In the genomic region with DNA sequence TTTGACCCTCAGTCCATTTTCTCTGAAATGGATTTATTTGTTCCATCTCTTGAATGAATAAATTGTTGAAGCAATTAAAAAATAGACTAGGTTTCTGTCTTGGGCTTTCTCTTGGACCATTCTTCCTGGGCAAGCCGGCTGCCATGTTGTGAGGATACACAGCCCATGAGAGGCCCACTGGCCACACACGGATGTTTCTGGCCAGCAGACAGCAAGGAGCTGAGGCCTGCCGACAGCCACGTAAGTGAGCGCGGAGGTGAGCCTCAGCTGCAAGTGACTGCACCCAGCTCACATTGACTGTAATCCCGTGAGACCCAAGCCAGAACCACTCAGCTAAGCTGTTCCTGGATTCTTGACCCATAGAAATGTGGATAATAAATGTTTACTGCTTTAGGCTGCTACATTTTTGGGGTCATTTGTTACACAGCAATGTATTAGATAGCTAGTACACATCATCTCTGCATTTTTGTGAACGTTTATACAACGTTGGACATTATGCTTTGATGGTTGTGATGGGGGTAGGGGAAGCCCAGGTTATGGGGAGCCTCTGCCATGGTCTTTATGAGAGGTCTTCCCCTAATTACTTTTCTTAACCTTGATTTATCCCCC, we compare ENCODE assay signal across 17 cellular contexts. TPM values are rescaled to one million over a fixed set of nuclear protein-coding genes. Genes with fewer than 3 reads are reported as not detected.
A peak's percentile ranks its signal among the peaks of the same experiment; 100 is the strongest.
DNase-seq lines count a peak whose midpoint lies in the region; ATAC-seq and TF ChIP-seq lines count a peak whose summit lies in the region.
"Had no signal": no experiment of that assay in that cellular context is flagged by ENCODE, and none has a peak within 500 bp of the region (broad histone marks: within the 10 kb centered on the region; RNA-seq: fewer than 3 reads in every experiment).

No MANE protein-coding gene starts in this region.

- WGBS in neuronal stem cell (ENCODE audit: extremely low coverage in 2 of 2, insufficient read length in 2 of 2, insufficient replicate concordance in 1 of 2), 2 donors = no CpG with 5 or more reads among the region's 9 CpGs

- peaks cover 52% of the 10 kb centered on the region for H3K36me3 ChIP-seq in DND-41 (ENCODE audit: insufficient read depth, low read length)
- H3K36me3 ChIP-seq in MM.1S (replicated peaks; ENCODE audit: insufficient read depth, low read length) = peaks cover 4% of the 10 kb centered on the region; the same call in 1 of the 2 replicates
- H3K36me3 ChIP-seq in lower lobe of right lung = peaks cover 59% of the 10 kb centered on the region
- peaks cover 0 to 56% of the 10 kb centered on the region in 2 donors for H3K36me3 ChIP-seq in neuronal stem cell (replicated peaks in 1 of 2; ENCODE audit: control insufficient read depth in 2 of 2, insufficient read depth in 2 of 2, low read length in 2 of 2)

- H3K18ac ChIP-seq in neuronal stem cell (ENCODE audit: low read length) = no peak overlapping the region

- H2BK5ac ChIP-seq in neuronal stem cell (ENCODE audit: low read length) = no peak overlapping the region

- H3F3A ChIP-seq in MM.1S (ENCODE audit: insufficient read depth, low read length) = peaks cover 52% of the 10 kb centered on the region

- DNase-seq in DND-41 = no peak
- DNase-seq in MM.1S = no peak
- no peak for DNase-seq in lower lobe of right lung
- no peak for DNase-seq in activated naive CD4-positive, alpha-beta T cell treated with anti-CD3 and anti-CD28 coated beads for 36 hours
- no peak for DNase-seq in neuronal stem cell (ENCODE audit: low spot score)
- DNase-seq: Caco-2, DMS153, EL, H9, IMR-90, NCI-H187 treated with DMSO at 0.1 percent for 48 hours, NCI-H748 treated with DMSO at 0.1 percent for 48 hours, PC-9 had no signal

- H3K79me2 ChIP-seq in DND-41 (ENCODE audit: insufficient read depth, low read length) (peaks cover 3% of the 10 kb centered on the region; the same call in 1 of the 2 replicates), MM.1S (ENCODE audit: low read length) (peaks cover 11% of the 10 kb centered on the region)

- no peak overlapping the region for H3K14ac ChIP-seq in neuronal stem cell (ENCODE audit: low read length)

- no peaks in the 10 kb centered on the region for H3K79me1 ChIP-seq in neuronal stem cell (ENCODE audit: low read depth, low read length)

- no peak overlapping the region for H4K91ac ChIP-seq in neuronal stem cell (ENCODE audit: low read depth, low read length, poor library complexity)

- H2AFZ ChIP-seq in DND-41 (ENCODE audit: low read depth, low read length) (no peak overlapping the region), MM.1S (ENCODE audit: low read length) (no peak overlapping the region), neuronal stem cell (ENCODE audit: low read length) (no peak overlapping the region)
- H2AFZ ChIP-seq: PC-9 had no signal

- intact Hi-C loops in dendritic cell treated with granulocyte-macrophage colony-stimulating factor and Interleukin-4, amounts not matched to agents 40 ng/mL and 50 ng/mL, for 4 days (cut with micrococcal nuclease) = no loop called here
- intact Hi-C loops in lower lobe of right lung (cut with DNase I) = no loop called here
- intact Hi-C loops in activated naive CD4-positive, alpha-beta T cell treated with anti-CD3 and anti-CD28 coated beads for 36 hours (cut with micrococcal nuclease) = no loop called here

- H2BK120ac ChIP-seq in neuronal stem cell (ENCODE audit: low read depth, low read length) = no peak overlapping the region

- peak overlapping the region; percentile 80 for H3K27ac Mint-ChIP-seq in dendritic cell treated with granulocyte-macrophage colony-stimulating factor and Interleukin-4, amounts not matched to agents 40 ng/mL and 50 ng/mL, for 4 days
- peak overlapping the region; percentile 62 for H3K27ac Mint-ChIP-seq in stimulated activated memory B cell treated with anti-CD40 and anti-IgM and Interleukin-4, amounts not matched to agents 10 μg/mL and 1 μg/mL and 100 μg/mL, for 72 hours
- H3K27ac Mint-ChIP-seq in activated naive CD4-positive, alpha-beta T cell treated with anti-CD3 and anti-CD28 coated beads for 36 hours = no peak overlapping the region
- H3K27ac Mint-ChIP-seq: H9 had no signal

- H2BK15ac ChIP-seq in neuronal stem cell (ENCODE audit: low read length) = no peak overlapping the region

- no peak overlapping the region for H4K8ac ChIP-seq in neuronal stem cell (ENCODE audit: low read depth, low read length)

- H3K9me3 Mint-ChIP-seq in dendritic cell treated with granulocyte-macrophage colony-stimulating factor and Interleukin-4, amounts not matched to agents 40 ng/mL and 50 ng/mL, for 4 days = no peaks in the 10 kb centered on the region
- H3K9me3 Mint-ChIP-seq in stimulated activated memory B cell treated with anti-CD40 and anti-IgM and Interleukin-4, amounts not matched to agents 10 μg/mL and 1 μg/mL and 100 μg/mL, for 72 hours = no peaks in the 10 kb centered on the region
- no peaks in the 10 kb centered on the region for H3K9me3 Mint-ChIP-seq in activated naive CD4-positive, alpha-beta T cell treated with anti-CD3 and anti-CD28 coated beads for 36 hours
- H3K9me3 Mint-ChIP-seq: H9 had no signal

- H2BK12ac ChIP-seq in neuronal stem cell (ENCODE audit: low read length) = no peak overlapping the region

- TF ChIP-seq CTCF in DND-41 (IDR thresholded peaks at IDR 0.05; ENCODE audit: borderline replicate concordance, extremely low read depth, low read length, poor library complexity, severe bottlenecking) = no peak
- TF ChIP-seq CTCF in MM.1S (IDR thresholded peaks at IDR 0.05; ENCODE audit: low read length) = no peak
- TF ChIP-seq CTCF in lower lobe of right lung (IDR thresholded peaks at IDR 0.05) = no peak

- no peaks in the 10 kb centered on the region for H3K9me3 ChIP-seq in DND-41 (ENCODE audit: insufficient read depth, low read length, severe bottlenecking)
- no peaks in the 10 kb centered on the region for H3K9me3 ChIP-seq in MM.1S (replicated peaks; ENCODE audit: insufficient read depth, low read length)
- H3K9me3 ChIP-seq in lower lobe of right lung = no peaks in the 10 kb centered on the region
- H3K9me3 ChIP-seq in neuronal stem cell (replicated peaks in 1 of 2; ENCODE audit: control insufficient read depth in 2 of 2, insufficient read depth in 1 of 2, low read depth in 1 of 2, low read length in 2 of 2) = peaks cover 0 to 4% of the 10 kb centered on the region in 2 donors
- H3K9me3 ChIP-seq: Caco-2 had no signal

- ATAC-seq in DND-41 (ENCODE audit: insufficient read depth, low read depth) (no peak), lower lobe of right lung (no peak), HG03045 (IDR thresholded peaks at IDR 0.05; ENCODE audit: unreplicated experiment) (no peak)
- no peak for ATAC-seq in stimulated activated memory B cell treated with anti-CD40 and anti-IgM and Interleukin-4, amounts not matched to agents 10 μg/mL and 1 μg/mL and 100 μg/mL, for 72 hours

- H3K27ac ChIP-seq in DND-41 (ENCODE audit: low read length) (peak overlapping the region; percentile 93), MM.1S (ENCODE audit: low read length) (peak overlapping the region; percentile 72), lower lobe of right lung (no peak overlapping the region), neuronal stem cell (replicated peaks; ENCODE audit: low read length) (no peak overlapping the region)
- H3K27ac ChIP-seq: PC-9, SK-N-MC had no signal

- peaks cover 64% of the 10 kb centered on the region for H3K4me1 ChIP-seq in DND-41 (ENCODE audit: insufficient read depth, low read length)
- peaks cover 84% of the 10 kb centered on the region for H3K4me1 ChIP-seq in MM.1S (ENCODE audit: low read length)
- H3K4me1 ChIP-seq in lower lobe of right lung = no peaks in the 10 kb centered on the region
- no peaks in the 10 kb centered on the region for H3K4me1 ChIP-seq in neuronal stem cell (ENCODE audit: control insufficient read depth in 2 of 2, insufficient read depth in 1 of 2, low read depth in 1 of 2, low read length in 2 of 2)
- H3K4me1 ChIP-seq: Caco-2 had no signal

- no peak overlapping the region for H3K9ac ChIP-seq in DND-41 (ENCODE audit: low read depth, low read length)
- no peak overlapping the region for H3K9ac ChIP-seq in MM.1S (ENCODE audit: low read length)
- H3K9ac ChIP-seq in neuronal stem cell (ENCODE audit: low read depth, low read length, poor library complexity) = no peak overlapping the region

- H3K4me3 ChIP-seq in DND-41 (ENCODE audit: low read depth in 1 of 2, low read length in 2 of 2) (no peak overlapping the region), MM.1S (ENCODE audit: low read length) (no peak overlapping the region), lower lobe of right lung (no peak overlapping the region), neuronal stem cell (ENCODE audit: low read length in 2 of 2) (no peak overlapping the region)
- H3K4me3 ChIP-seq: PC-9, SK-N-MC had no signal

- no peak overlapping the region for H3K23ac ChIP-seq in neuronal stem cell (ENCODE audit: low read depth, low read length, poor library complexity)

- peaks cover 1% of the 10 kb centered on the region for H3K27me3 Mint-ChIP-seq in dendritic cell treated with granulocyte-macrophage colony-stimulating factor and Interleukin-4, amounts not matched to agents 40 ng/mL and 50 ng/mL, for 4 days
- no peaks in the 10 kb centered on the region for H3K27me3 Mint-ChIP-seq in stimulated activated memory B cell treated with anti-CD40 and anti-IgM and Interleukin-4, amounts not matched to agents 10 μg/mL and 1 μg/mL and 100 μg/mL, for 72 hours
- no peaks in the 10 kb centered on the region for H3K27me3 Mint-ChIP-seq in activated naive CD4-positive, alpha-beta T cell treated with anti-CD3 and anti-CD28 coated beads for 36 hours (ENCODE audit: low read depth)

- H3K36me3 Mint-ChIP-seq in dendritic cell treated with granulocyte-macrophage colony-stimulating factor and Interleukin-4, amounts not matched to agents 40 ng/mL and 50 ng/mL, for 4 days (ENCODE audit: low read depth) = peaks cover 47% of the 10 kb centered on the region
- peaks cover 19% of the 10 kb centered on the region for H3K36me3 Mint-ChIP-seq in stimulated activated memory B cell treated with anti-CD40 and anti-IgM and Interleukin-4, amounts not matched to agents 10 μg/mL and 1 μg/mL and 100 μg/mL, for 72 hours
- H3K36me3 Mint-ChIP-seq in activated naive CD4-positive, alpha-beta T cell treated with anti-CD3 and anti-CD28 coated beads for 36 hours (ENCODE audit: low read depth) = peaks cover 46% of the 10 kb centered on the region

- peaks cover 51% of the 10 kb centered on the region for H3K4me1 Mint-ChIP-seq in dendritic cell treated with granulocyte-macrophage colony-stimulating factor and Interleukin-4, amounts not matched to agents 40 ng/mL and 50 ng/mL, for 4 days (ENCODE audit: low read depth)
- H3K4me1 Mint-ChIP-seq in stimulated activated memory B cell treated with anti-CD40 and anti-IgM and Interleukin-4, amounts not matched to agents 10 μg/mL and 1 μg/mL and 100 μg/mL, for 72 hours = peaks cover 68% of the 10 kb centered on the region
- H3K4me1 Mint-ChIP-seq in activated naive CD4-positive, alpha-beta T cell treated with anti-CD3 and anti-CD28 coated beads for 36 hours (ENCODE audit: low read depth) = peaks cover 31% of the 10 kb centered on the region
- H3K4me1 Mint-ChIP-seq: H9 had no signal

- H3K4me2 ChIP-seq in DND-41 (ENCODE audit: insufficient read depth, low read length) (no peak overlapping the region), MM.1S (ENCODE audit: low read depth, low read length) (peak overlapping the region; percentile 77), neuronal stem cell (ENCODE audit: insufficient read depth, low read length, poor library complexity, severe bottlenecking) (no peak overlapping the region)
- H3K4me2 ChIP-seq: PC-9 had no signal

- H4K20me1 ChIP-seq in DND-41 (ENCODE audit: insufficient read depth, low read length) (no peaks in the 10 kb centered on the region), MM.1S (ENCODE audit: insufficient read depth, low read length) (no peaks in the 10 kb centered on the region)

- CTCF ChIA-PET in activated naive CD4-positive, alpha-beta T cell treated with anti-CD3 and anti-CD28 coated beads for 36 hours (lab: Charles Lee) = interaction anchor here (0.6 to 2.8 kb wide), 2 partner anchors 23 to 45 kb away, joined by 3 to 12 read pairs; no protein-coding TSS in a partner anchor

- no peaks in the 10 kb centered on the region for H3K9me2 ChIP-seq in MM.1S (replicated peaks; ENCODE audit: insufficient read depth, low read length)

- no peak overlapping the region for H3K4me3 Mint-ChIP-seq in dendritic cell treated with granulocyte-macrophage colony-stimulating factor and Interleukin-4, amounts not matched to agents 40 ng/mL and 50 ng/mL, for 4 days
- H3K4me3 Mint-ChIP-seq in stimulated activated memory B cell treated with anti-CD40 and anti-IgM and Interleukin-4, amounts not matched to agents 10 μg/mL and 1 μg/mL and 100 μg/mL, for 72 hours = no peak overlapping the region
- no peak overlapping the region for H3K4me3 Mint-ChIP-seq in activated naive CD4-positive, alpha-beta T cell treated with anti-CD3 and anti-CD28 coated beads for 36 hours
- H3K4me3 Mint-ChIP-seq: H9 had no signal

- no peaks in the 10 kb centered on the region for H3K27me3 ChIP-seq in DND-41 (ENCODE audit: insufficient read depth, low read length, poor library complexity)
- H3K27me3 ChIP-seq in MM.1S (replicated peaks; ENCODE audit: insufficient read depth, low read length) = no peaks in the 10 kb centered on the region
- no peaks in the 10 kb centered on the region for H3K27me3 ChIP-seq in lower lobe of right lung (ENCODE audit: low read depth)
- H3K27me3 ChIP-seq in neuronal stem cell (ENCODE audit: control insufficient read depth in 3 of 3, insufficient read depth in 3 of 3, low read depth in 1 of 3, low read length in 3 of 3) = no peaks in the 10 kb centered on the region

- H2AK5ac ChIP-seq in neuronal stem cell (ENCODE audit: low read depth, low read length) = no peak overlapping the region

- no peak overlapping the region for H3K4ac ChIP-seq in neuronal stem cell (ENCODE audit: low read length)

RNA-seq across cellular contexts. Expression of a gene that starts 22.8 kb away (rescaled TPM):
- 78.3 TPM for total RNA-seq in lower lobe of right lung
- 100 to 1,000 TPM; 117 to 123 TPM for total RNA-seq in activated naive CD4-positive, alpha-beta T cell treated with anti-CD3 and anti-CD28 coated beads for 36 hours
- polyA plus RNA-seq in neuronal stem cell (2013, experiment 1 of 2) = 8.8 TPM
- polyA plus RNA-seq in neuronal stem cell (2013, experiment 2 of 2) = 7.7 TPM

RNA-seq across cellular contexts. Expression of a gene that starts 40.7 kb away (rescaled TPM):
- total RNA-seq in lower lobe of right lung = 2.2 TPM
- total RNA-seq in activated naive CD4-positive, alpha-beta T cell treated with anti-CD3 and anti-CD28 coated beads for 36 hours = 1 to 10 TPM; 1.9 to 2.1 TPM
- polyA plus RNA-seq in neuronal stem cell (2013, experiment 1 of 2) = 47.7 TPM
- polyA plus RNA-seq in neuronal stem cell (2013, experiment 2 of 2) = 46.0 TPM

Comparison
In these comparisons a context has a peak if more than half of its experiments do, and no peak if none do; other contexts are left out.
1. H3K27ac ChIP-seq: peak in DND-41 (single experiment) and MM.1S (single experiment); none in lower lobe of right lung (single experiment) and neuronal stem cell (single experiment).